ENCODE assay signal across 12 cellular contexts in genomic region chr6:10381133-10381829, GRCh38. TPM values are rescaled to one million over a fixed set of nuclear protein-coding genes. Genes with fewer than 3 reads are reported as not detected.
A peak's percentile ranks its signal among the peaks of the same experiment; 100 is the strongest.
DNase-seq lines count a peak whose midpoint lies in the region; ATAC-seq and TF ChIP-seq lines count a peak whose summit lies in the region.
"Had no signal": no experiment of that assay in that cellular context is flagged by ENCODE, and none has a peak within 500 bp of the region (broad histone marks: within the 10 kb centered on the region; RNA-seq: fewer than 3 reads in every experiment).

No MANE protein-coding gene starts in this region.

- CTCF ChIA-PET in activated naive CD4-positive, alpha-beta T cell treated with anti-CD3 and anti-CD28 coated beads for 36 hours (lab: Charles Lee) = interaction anchor here (1.0 to 2.5 kb wide), 4 partner anchors 21 to 57 kb away, joined by 3 to 11 read pairs (median 4); partner anchors contain the start of gene TFAP2A

- H3K27me3 ChIP-seq in iPS-15b (ENCODE audit: control insufficient read depth, insufficient read depth, low read length) (peaks cover 90% of the 10 kb centered on the region), upper lobe of right lung (peaks cover 85% of the 10 kb centered on the region)

- H3K4me3 ChIP-seq in iPS-15b (ENCODE audit: low read depth, low read length) (peak overlapping the region; percentile 32), upper lobe of right lung (no peak overlapping the region)
- H3K4me3 ChIP-seq: adrenal gland, left lung had no signal

- no peaks in the 10 kb centered on the region for H3K36me3 ChIP-seq in iPS-15b (ENCODE audit: control insufficient read depth, insufficient read depth, low read length)
- no peaks in the 10 kb centered on the region for H3K36me3 ChIP-seq in upper lobe of right lung
- H3K36me3 ChIP-seq: adrenal gland, BE2C, left lung had no signal

- ATAC-seq in upper lobe of right lung = peak; percentile 47
- ATAC-seq: left lung had no signal

- peak; percentile 32 for DNase-seq in activated naive CD4-positive, alpha-beta T cell treated with anti-CD3 and anti-CD28 coated beads for 36 hours
- no peak for DNase-seq in activated naive CD4-positive, alpha-beta T cell treated with Interleukin-2 at 50 U/mL for 16 hours
- DNase-seq in NCI-H69 (lab: John Stamatoyannopoulos, UW) (peak; percentile 84), upper lobe of right lung (no peak), NCI-H1048 (lab: John Stamatoyannopoulos, UW) (no peak), Kasumi-1 (lab: John Stamatoyannopoulos, UW) (no peak), NK-92 (lab: John Stamatoyannopoulos, UW; ENCODE audit: unreplicated experiment) (no peak)
- DNase-seq: adrenal gland, BE2C, left lung had no signal

- peaks cover 68% of the 10 kb centered on the region for H3K27me3 Mint-ChIP-seq in activated naive CD4-positive, alpha-beta T cell treated with anti-CD3 and anti-CD28 coated beads for 36 hours (ENCODE audit: low read depth)

- peaks cover 8% of the 10 kb centered on the region for H3K36me3 Mint-ChIP-seq in activated naive CD4-positive, alpha-beta T cell treated with anti-CD3 and anti-CD28 coated beads for 36 hours (ENCODE audit: low read depth)

- no peak overlapping the region for H3K27ac ChIP-seq in upper lobe of right lung
- H3K27ac ChIP-seq: adrenal gland, left lung, parathyroid adenoma had no signal

- intact Hi-C loops in activated naive CD4-positive, alpha-beta T cell treated with anti-CD3 and anti-CD28 coated beads for 36 hours (cut with micrococcal nuclease) = loop anchor here (2.0 kb wide), 1 partner anchor 48 kb away; no protein-coding TSS in a partner anchor
- intact Hi-C loops in upper lobe of right lung (cut with DNase I) = no loop called here

- H3K4me3 Mint-ChIP-seq in activated naive CD4-positive, alpha-beta T cell treated with anti-CD3 and anti-CD28 coated beads for 36 hours = no peak overlapping the region

- no peak overlapping the region for H3K27ac Mint-ChIP-seq in activated naive CD4-positive, alpha-beta T cell treated with anti-CD3 and anti-CD28 coated beads for 36 hours

- peaks cover 4% of the 10 kb centered on the region for H3K9me3 Mint-ChIP-seq in activated naive CD4-positive, alpha-beta T cell treated with anti-CD3 and anti-CD28 coated beads for 36 hours

- H3K4me1 ChIP-seq in iPS-15b (ENCODE audit: control insufficient read depth, insufficient read depth, low read length) = peaks cover 6% of the 10 kb centered on the region
- peaks cover 4% of the 10 kb centered on the region for H3K4me1 ChIP-seq in upper lobe of right lung
- H3K4me1 ChIP-seq: BE2C, left lung, parathyroid adenoma had no signal

- no peak overlapping the region for H3K9ac ChIP-seq in iPS-15b (ENCODE audit: low read depth, low read length)
- H3K9ac ChIP-seq: parathyroid adenoma had no signal

- H3K9me3 ChIP-seq in iPS-15b (ENCODE audit: control insufficient read depth, insufficient read depth, low read length) (no peaks in the 10 kb centered on the region), upper lobe of right lung (no peaks in the 10 kb centered on the region)
- H3K9me3 ChIP-seq: adrenal gland, BE2C, left lung had no signal

- no peak for TF ChIP-seq CTCF in upper lobe of right lung (IDR thresholded peaks at IDR 0.05)

- H3K4me1 Mint-ChIP-seq in activated naive CD4-positive, alpha-beta T cell treated with anti-CD3 and anti-CD28 coated beads for 36 hours (ENCODE audit: low read depth) = peaks cover 18% of the 10 kb centered on the region

RNA-seq across cellular contexts. Expression of gene TFAP2A, which starts 33.6 kb away (rescaled TPM):
- total RNA-seq in activated naive CD4-positive, alpha-beta T cell treated with anti-CD3 and anti-CD28 coated beads for 36 hours = under 1 TPM in 1 of 2 experiments, not detected in 1; 0.30 TPM
- total RNA-seq in upper lobe of right lung = 1.9 TPM

Comparison
In these comparisons a context has a peak if more than half of its experiments do, and no peak if none do; other contexts are left out.
1. DNase-seq: peak in activated naive CD4-positive, alpha-beta T cell treated with anti-CD3 and anti-CD28 coated beads for 36 hours (single experiment) and NCI-H69 (single experiment); none in activated naive CD4-positive, alpha-beta T cell treated with Interleukin-2 at 50 U/mL for 16 hours (single experiment), upper lobe of right lung (single experiment), NCI-H1048 (single experiment), Kasumi-1 (0 of 2) and NK-92 (single experiment).